8 cellular contexts compared by ENCODE assay signal in the genomic region with DNA sequence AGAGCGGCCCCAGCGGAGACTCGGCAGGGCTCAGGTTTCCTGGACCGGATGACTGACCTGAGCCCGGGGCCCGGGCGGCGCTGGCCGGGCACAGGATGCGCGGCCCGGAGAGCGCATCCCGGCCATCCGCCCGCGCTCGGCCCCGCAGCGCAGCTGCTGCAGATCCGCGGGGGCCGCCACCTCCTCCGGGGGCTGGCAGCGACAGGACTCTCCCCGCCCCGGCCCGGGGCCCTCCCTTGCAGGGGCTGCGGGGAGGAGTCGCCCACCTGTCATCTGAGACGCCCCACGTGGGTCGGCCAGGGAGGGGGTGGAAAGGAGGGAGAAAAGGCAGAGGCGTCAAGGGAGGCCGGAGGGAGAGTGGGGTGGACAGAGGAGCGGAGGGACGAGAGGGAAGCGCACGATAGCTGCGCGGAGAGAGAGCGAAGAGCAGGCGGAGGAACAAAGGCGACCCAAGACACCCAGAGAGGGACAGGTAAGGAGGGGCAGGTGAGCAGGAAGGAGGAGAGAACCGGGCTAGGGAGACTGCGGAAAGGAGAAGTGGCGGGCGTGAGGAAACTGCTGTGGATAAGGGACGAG. TPM values are rescaled to one million over a fixed set of nuclear protein-coding genes. Genes with fewer than 3 reads are reported as not detected.
DNase-seq lines count a peak whose midpoint lies in the region; ATAC-seq and TF ChIP-seq lines count a peak whose summit lies in the region.

No MANE protein-coding gene starts in this region.

- WGBS in psoas muscle, 3 donors = 0 to 1% (median 1%) methylated on average over 41 to 49 of the region's 49 CpGs

- H3K27me3 ChIP-seq in KMS-11 (ENCODE audit: insufficient read depth, low read depth) = no peaks in the 10 kb centered on the region
- H3K27me3 ChIP-seq in psoas muscle (ENCODE audit: insufficient read depth in 3 of 3, low read length in 2 of 3) = no peaks in the 10 kb centered on the region

- in situ Hi-C loops in SK-MEL-5 (cut with HindIII; ENCODE audit: low pct_unique_long_range_greater_than_20kb, low sequenced_read_pairs) = no loop called here

- ATAC-seq in GM21723 (IDR thresholded peaks at IDR 0.05; ENCODE audit: unreplicated experiment) (peak; percentile 58), left ventricle myocardium superior (peak; percentile 81), psoas muscle (peak; percentile 68 to 75 (median 71))

- intact Hi-C loops in left ventricle myocardium superior (cut with micrococcal nuclease) (loop anchor here (10.0 kb wide), 1 partner anchor 47 kb away; no protein-coding TSS in a partner anchor), psoas muscle (cut with DNase I) (loop anchor here (5.0 kb wide), 2 partner anchors 49 to 54 kb away; a partner anchor contains a TSS)

- H3K4me3 ChIP-seq in KMS-11 (IDR thresholded peaks at IDR 0.05; ENCODE audit: insufficient read depth, low read depth, low read length) (peak overlapping the region; percentile 59), psoas muscle (peak overlapping the region; percentile 90)

- peak overlapping the region; percentile 86 for H3K9ac ChIP-seq in KMS-11

- H4K20me1 ChIP-seq in KMS-11 (ENCODE audit: insufficient read depth) = 0 out of 2 replicates have a peak, but pooled peaks cover 18% of the 10 kb centered on the region

- H2AFZ ChIP-seq in KMS-11 (ENCODE audit: low read depth) = peak overlapping the region; percentile 96

- DNase-seq in GDM1 (lab: John Stamatoyannopoulos, UW) = peak; percentile 24
- DNase-seq in SK-MEL-5 (ENCODE audit: low read depth, low spot score) = peak; percentile 88
- DNase-seq in amniotic stem cell (lab: John Stamatoyannopoulos, UW) = peak; percentile 44
- DNase-seq in left ventricle myocardium superior = peak; percentile 91
- peak; percentile 84 to 91 for DNase-seq in psoas muscle
- no peak for DNase-seq in GOT3 (lab: John Stamatoyannopoulos, UW)

- peak overlapping the region; percentile 68 for H3K4me2 ChIP-seq in KMS-11

- TF ChIP-seq CTCF in KMS-11 (conservative IDR thresholded peaks at IDR 0.05; ENCODE audit: low read depth, low read length) (peak; percentile 24; the same call in 1 of the 2 replicates), psoas muscle (IDR thresholded peaks at IDR 0.05) (no peak)

- H3K4me1 ChIP-seq in KMS-11 (ENCODE audit: low read depth, poor library complexity, severe bottlenecking) (peaks cover 23% of the 10 kb centered on the region), psoas muscle (peaks cover 29% of the 10 kb centered on the region)

- H3K36me3 ChIP-seq in KMS-11 (ENCODE audit: insufficient read depth) (peaks cover 2% of the 10 kb centered on the region; the same call in 1 of the 2 replicates), psoas muscle (ENCODE audit: insufficient read depth in 1 of 2, low read depth in 1 of 2) (peaks cover 0 to 30% of the 10 kb centered on the region in 2 donors)

- no peaks in the 10 kb centered on the region for H3K9me3 ChIP-seq in psoas muscle

- H3K27ac ChIP-seq in KMS-11 (peak overlapping the region; percentile 93), psoas muscle (peak overlapping the region; percentile 98)

- H3K79me2 ChIP-seq in KMS-11 (ENCODE audit: insufficient read depth, low read depth) = peaks cover 37% of the 10 kb centered on the region

RNA-seq across cellular contexts. Expression of a gene that starts 0.5 kb away (rescaled TPM):
- total RNA-seq in SK-MEL-5 (2014; rRNA removed; shearing (Covaris generic)) = 974 and 1,047 TPM in 2 replicates
- 806 and 839 TPM in 2 replicates for polyA plus RNA-seq in SK-MEL-5 (2015; cell fraction: cytosol; rRNA removed)
- polyA plus RNA-seq in SK-MEL-5 (2015; cell fraction: nucleus; rRNA removed) = 667 and 709 TPM in 2 replicates
- total RNA-seq in left ventricle myocardium superior = 599 TPM
- 1,000 to 10,000 TPM in 1 of 4 donors, 100 to 1,000 TPM in 3; 304 to 2,295 (median 488) TPM for total RNA-seq in psoas muscle
- polyA plus RNA-seq in psoas muscle = 100 to 1,000 TPM; 145 to 386 (median 171) TPM

RNA-seq across cellular contexts. Expression of a gene that starts 54.5 kb away (rescaled TPM):
- total RNA-seq in SK-MEL-5 (2014; rRNA removed; shearing (Covaris generic)) = 558 and 643 TPM in 2 replicates
- polyA plus RNA-seq in SK-MEL-5 (2015; cell fraction: cytosol; rRNA removed) = 337 and 389 TPM in 2 replicates
- 252 and 324 TPM in 2 replicates for polyA plus RNA-seq in SK-MEL-5 (2015; cell fraction: nucleus; rRNA removed)
- total RNA-seq in left ventricle myocardium superior = 66.1 TPM
- total RNA-seq in psoas muscle = 100 to 1,000 TPM in 2 of 4 donors, 10 to 100 TPM in 2; 80.3 to 197 (median 117) TPM
- polyA plus RNA-seq in psoas muscle = 100 to 1,000 TPM; 128 to 152 (median 136) TPM
